Comparison of ENCODE assay signal across 8 cellular contexts in the genomic region with DNA sequence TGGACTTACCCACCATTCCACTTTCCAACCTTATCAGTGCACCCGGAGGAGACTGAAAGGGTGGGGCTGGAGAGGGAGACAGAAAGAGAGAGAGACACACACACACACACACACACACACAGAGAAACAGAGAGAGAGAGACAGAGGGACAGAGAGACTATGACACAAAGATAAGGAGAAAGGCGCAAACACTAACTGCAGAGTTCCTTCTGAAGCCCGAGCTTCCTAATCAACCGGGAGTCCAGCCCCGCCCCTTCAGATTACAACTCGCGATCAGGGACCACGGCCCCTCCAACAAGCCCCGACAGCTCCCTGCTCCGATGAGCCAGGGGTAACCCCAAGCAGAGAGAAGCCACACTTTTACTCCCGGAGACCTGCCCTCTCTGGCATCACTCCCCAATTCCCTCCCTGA. TPM values are rescaled to one million over a fixed set of nuclear protein-coding genes. Genes with fewer than 3 reads are reported as not detected.
A peak's percentile ranks its signal among the peaks of the same experiment; 100 is the strongest.
DNase-seq lines count a peak whose midpoint lies in the region; ATAC-seq and TF ChIP-seq lines count a peak whose summit lies in the region.

No MANE protein-coding gene starts in this region.

- H3K9me3 ChIP-seq in RWPE2 (ENCODE audit: severe bottlenecking) (no peaks in the 10 kb centered on the region), neuron (ENCODE audit: low read length) (no peaks in the 10 kb centered on the region), adrenal gland (replicated peaks in 1 of 3) (no peaks in the 10 kb centered on the region)

- ATAC-seq in RWPE2 (ENCODE audit: low read depth), result 0 out of 3 replicates have a peak, but pooled peaks have one; percentile 4
- ATAC-seq in GM19463 (IDR thresholded peaks at IDR 0.05; ENCODE audit: unreplicated experiment), result no peak
- no peak for ATAC-seq in HG03139 (IDR thresholded peaks at IDR 0.05; ENCODE audit: unreplicated experiment)

- no peaks in the 10 kb centered on the region for H3K36me3 ChIP-seq in RWPE2 (ENCODE audit: low read depth)
- H3K36me3 ChIP-seq in neuron (ENCODE audit: insufficient read depth, low read length), result peaks cover 16% of the 10 kb centered on the region
- no peaks in the 10 kb centered on the region for H3K36me3 ChIP-seq in adrenal gland (replicated peaks in 1 of 2)

- H3K27ac ChIP-seq in RWPE2 (ENCODE audit: poor library complexity, severe bottlenecking), result no peak overlapping the region
- H3K27ac ChIP-seq in adrenal gland, result peak overlapping the region in 2 of 5 donors; percentile 23 to 44

- H3K4me1 ChIP-seq in RWPE2 (ENCODE audit: insufficient read depth, poor library complexity, severe bottlenecking) (peaks cover 7% of the 10 kb centered on the region), neuron (ENCODE audit: insufficient read depth, low read length) (peaks cover 23% of the 10 kb centered on the region), adrenal gland (replicated peaks in 1 of 2) (peaks cover 4 to 25% of the 10 kb centered on the region in 2 donors)

- TF ChIP-seq CTCF in GM10266 (IDR thresholded peaks at IDR 0.05; ENCODE audit: control insufficient read depth, insufficient read depth, low read depth, missing control alignments) (no peak), RWPE2 (IDR thresholded peaks at IDR 0.05; ENCODE audit: poor library complexity, severe bottlenecking) (no peak), adrenal gland (IDR thresholded peaks at IDR 0.05) (no peak)

- peak overlapping the region; percentile 13 for H3K4me3 ChIP-seq in RWPE2 (ENCODE audit: severe bottlenecking)
- H3K4me3 ChIP-seq in neuron (ENCODE audit: low read length), result peak overlapping the region; percentile 41
- H3K4me3 ChIP-seq in adrenal gland, result peak overlapping the region in 1 of 4 donors; percentile 55

- H3K27me3 ChIP-seq in RWPE2 (ENCODE audit: insufficient read depth, poor library complexity, severe bottlenecking) (no peaks in the 10 kb centered on the region), neuron (ENCODE audit: insufficient read depth, low read length) (no peaks in the 10 kb centered on the region), adrenal gland (peaks cover 10% of the 10 kb centered on the region)

- peak; percentile 33 for DNase-seq in GM10266 (ENCODE audit: extremely low spot score)
- DNase-seq in RWPE2 (ENCODE audit: low spot score), result no peak
- peak; percentile 19 for DNase-seq in fibroblast of gingiva (ENCODE audit: low read depth)
- no peak for DNase-seq in adrenal gland
- DNase-seq in stimulated activated CD4-positive, alpha-beta T cell treated with anti-CD3 and anti-CD28 coated beads, Interleukin-12 subunit alpha, Interleukin-12 subunit beta, amount 100 ng/mL, for 4 hours, result no peak

- no peak overlapping the region for H2AFZ ChIP-seq in neuron (ENCODE audit: low read depth, low read length)

- WGBS in adrenal gland, 4 donors, result 4 to 9% (median 6%) methylated on average over 9 to 11 of the region's 11 CpGs

- intact Hi-C loops in adrenal gland (cut with DNase I), result no loop called here

- no peak for TF ChIP-seq POLR2A in adrenal gland (IDR thresholded peaks at IDR 0.05)

RNA-seq across cellular contexts. Expression of a gene that starts 0.5 kb away (rescaled TPM):
- 10 to 100 TPM in 2 of 8 donors, 1 to 10 TPM in 6; 5.2 to 14.3 (median 8.1) TPM for total RNA-seq in adrenal gland
- 1 to 10 TPM; 3.4 to 4.0 (median 3.5) TPM for polyA plus RNA-seq in adrenal gland

RNA-seq across cellular contexts. Expression of a gene that starts 9.3 kb away (rescaled TPM):
- total RNA-seq in adrenal gland, result 1 to 10 TPM in 4 of 8 donors, under 1 TPM in 4; 0.35 to 4.3 (median 0.93) TPM
- polyA plus RNA-seq in adrenal gland, result 1 to 10 TPM in 2 of 3 donors, under 1 TPM in 1; 0.05 to 1.2 (median 1.1) TPM

RNA-seq across cellular contexts. Expression of a gene that starts 9.4 kb away (rescaled TPM):
- total RNA-seq in adrenal gland, result 10 to 100 TPM in 6 of 8 donors, 1 to 10 TPM in 2; 4.3 to 23.7 (median 17.0) TPM
- polyA plus RNA-seq in adrenal gland, result 10 to 100 TPM; 10.2 to 57.7 (median 47.5) TPM

RNA-seq across cellular contexts. Expression of a gene that starts 9.8 kb away (rescaled TPM):
- total RNA-seq in adrenal gland, result 1 to 10 TPM in 3 of 8 donors, under 1 TPM in 5; 0.26 to 3.1 (median 0.89) TPM
- 1 to 10 TPM in 2 of 3 donors, under 1 TPM in 1; 0.77 to 3.3 (median 2.1) TPM for polyA plus RNA-seq in adrenal gland

RNA-seq across cellular contexts. Expression of a gene that starts 19.2 kb away (rescaled TPM):
- 100 to 1,000 TPM; 104 to 266 (median 159) TPM for total RNA-seq in adrenal gland
- 100 to 1,000 TPM in 2 of 3 donors, 10 to 100 TPM in 1; 33.1 to 224 (median 193) TPM for polyA plus RNA-seq in adrenal gland

Comparison
In these comparisons a context has a peak if more than half of its experiments do, and no peak if none do; other contexts are left out.
1. DNase-seq: peak in GM10266 (single experiment) and fibroblast of gingiva (single experiment); none in RWPE2 (single experiment), adrenal gland (0 of 7) and stimulated activated CD4-positive, alpha-beta T cell treated with anti-CD3 and anti-CD28 coated beads, Interleukin-12 subunit alpha, Interleukin-12 subunit beta, amount 100 ng/mL, for 4 hours (single experiment).